9 cellular contexts compared by ENCODE assay signal in genomic region chr12:124428136-124428791, GRCh38.
DNase-seq lines count a peak whose midpoint lies in the region; ATAC-seq, FAIRE-seq and TF ChIP-seq lines count a peak whose summit lies in the region.
"Had no signal": no experiment of that assay in that cellular context is flagged by ENCODE, and none has a peak within 500 bp of the region (broad histone marks: within the 10 kb centered on the region; RNA-seq: fewer than 3 reads in every experiment).

No MANE protein-coding gene starts in this region.

- peak; percentile 82 for DNase-seq in EH (ENCODE audit: low read depth)
- DNase-seq in SW480 (ENCODE audit: low spot score): peak; percentile 32
- peak; percentile 98 for DNase-seq in fibroblast of villous mesenchyme (ENCODE audit: low read depth)
- DNase-seq in progenitor cell of endocrine pancreas (ENCODE audit: low spot score, unreplicated experiment): no peak
- no peak for DNase-seq in kidney tubule cell (ENCODE audit: low spot score)
- no peak for DNase-seq in GM19239 (ENCODE audit: insufficient read length, low spot score)

- H3K36me3 Mint-ChIP-seq in progenitor cell of endocrine pancreas (ENCODE audit: insufficient read depth): peaks cover 5% of the 10 kb centered on the region

- peak overlapping the region; percentile 79 for H3K27ac Mint-ChIP-seq in progenitor cell of endocrine pancreas

- H3K4me3 Mint-ChIP-seq in progenitor cell of endocrine pancreas (ENCODE audit: low read depth): no peak overlapping the region

- TF ChIP-seq CTCF in fibroblast of villous mesenchyme (IDR thresholded peaks at IDR 0.05; ENCODE audit: insufficient read depth, low read depth, low read length) (peak; percentile 6), progenitor cell of endocrine pancreas (IDR thresholded peaks at IDR 0.05; ENCODE audit: unreplicated experiment) (no peak)

- no peaks in the 10 kb centered on the region for H3K4me1 Mint-ChIP-seq in progenitor cell of endocrine pancreas (ENCODE audit: low read depth)

- no peaks in the 10 kb centered on the region for H3K27me3 Mint-ChIP-seq in progenitor cell of endocrine pancreas

- H3K9me3 Mint-ChIP-seq in progenitor cell of endocrine pancreas (ENCODE audit: low read depth): no peaks in the 10 kb centered on the region

- no peak for FAIRE-seq in GM19239 (lab: Jason Lieb, UNC)

- H3K4me3 ChIP-seq in fibroblast of villous mesenchyme (ENCODE audit: low read depth, low read length): no peak overlapping the region

- ATAC-seq in HG02610 (IDR thresholded peaks at IDR 0.05; ENCODE audit: unreplicated experiment) (no peak), HG03135 (IDR thresholded peaks at IDR 0.05; ENCODE audit: unreplicated experiment) (no peak)
- ATAC-seq: HCT116 had no signal

Comparison
In these comparisons a context has a peak if more than half of its experiments do, and no peak if none do; other contexts are left out.
1. DNase-seq: peak in EH (single experiment), SW480 (single experiment) and fibroblast of villous mesenchyme (single experiment); none in progenitor cell of endocrine pancreas (single experiment), kidney tubule cell (single experiment) and GM19239 (single experiment).